25 cellular contexts compared by ENCODE assay signal in genomic region chr1:187460093-187460492, GRCh38.
"Had no signal": no experiment of that assay in that cellular context is flagged by ENCODE, and none has a peak within 500 bp of the region (broad histone marks: within the 10 kb centered on the region; RNA-seq: fewer than 3 reads in every experiment).

No MANE protein-coding gene starts in this region.

- H3K4me1 ChIP-seq: adrenal gland, Peyer's patch, SJCRH30 had no signal

- H3K4me3 ChIP-seq: adrenal gland, Peyer's patch, SJCRH30 had no signal

- ATAC-seq: activated CD4-positive, alpha-beta T cell treated with anti-CD3 and anti-CD28 coated beads for 36 hours; activated CD8-positive, alpha-beta T cell treated with anti-CD3 and anti-CD28 coated beads for 36 hours had no signal

- H3K4me2 ChIP-seq: KMS-11, SK-N-SH had no signal

- H3K36me3 ChIP-seq: adrenal gland, Peyer's patch, SJCRH30, WERI-Rb-1 had no signal

- H3K9ac ChIP-seq: KMS-11, SK-N-SH had no signal

- H3K9me3 ChIP-seq: SJCRH30, SK-N-SH had no signal

- FAIRE-seq: colon had no signal

- H3K27me3 ChIP-seq: adrenal gland, Peyer's patch, SJCRH30 had no signal

- H3K27ac ChIP-seq: adrenal gland, KMS-11, Peyer's patch, RWPE1, SJCRH30, WERI-Rb-1 had no signal

- DNase-seq: activated CD4-positive, alpha-beta T cell treated with anti-CD3 and anti-CD28 coated beads for 36 hours; activated CD8-positive, alpha-beta memory T cell treated with anti-CD3 and anti-CD28 coated beads, Interleukin-2, amount 50 U/mL, for 4 hours; activated CD8-positive, alpha-beta T cell treated with anti-CD3 and anti-CD28 coated beads for 36 hours; activated naive CD4-positive, alpha-beta T cell treated with anti-CD3 and anti-CD28 coated beads, Interleukin-2, amount 50 U/mL, for 16 hours; activated naive CD8-positive, alpha-beta T cell treated with anti-CD3 and anti-CD28 coated beads, Interleukin-2, amount 10 ng/mL, durations not matched to agents 7 days and 5 days; activated T-cell treated with anti-CD3 and anti-CD28 coated beads, Interleukin-2, amount 50 U/mL, for 1 hour; adrenal gland; anterior cingulate cortex; cerebellar nuclear complex; NCI-H1105; NCI-H146; NCI-H187 treated with DMSO at 0.1 percent for 48 hours; NCI-H2107; NCI-H2171 treated with DMSO at 0.1 percent for 48 hours; NCI-H510A treated with DMSO at 0.1 percent for 48 hours; NCI-H82; Peyer's patch; Right ventricle myocardium superior; SJCRH30; SK-N-SH; T-helper 1 cell; WERI-Rb-1 had no signal
